In the genomic region with DNA sequence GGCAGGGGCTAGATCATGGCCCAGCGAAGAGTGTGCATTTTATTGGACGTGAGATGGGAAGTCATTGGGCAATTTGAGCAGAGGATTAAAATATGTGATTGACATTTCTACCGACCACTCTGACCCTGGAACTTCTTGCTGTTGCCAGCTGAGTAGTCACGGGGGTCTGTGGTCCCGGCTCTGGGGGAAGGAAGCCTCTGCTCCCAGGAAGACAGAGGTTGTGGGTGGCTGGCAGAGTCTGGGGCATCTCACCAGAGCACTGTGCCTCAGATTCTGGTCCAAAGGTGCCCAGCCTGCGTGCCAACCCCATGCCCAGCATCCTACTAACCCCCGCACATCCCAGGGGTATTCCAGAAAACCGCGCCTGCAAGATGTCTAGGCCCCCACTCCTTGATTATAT, we compare ENCODE assay signal across 21 cellular contexts. TPM values are rescaled to one million over a fixed set of nuclear protein-coding genes. Genes with fewer than 3 reads are reported as not detected.
DNase-seq lines count a peak whose midpoint lies in the region; ATAC-seq and TF ChIP-seq lines count a peak whose summit lies in the region.
"Had no signal": no experiment of that assay in that cellular context is flagged by ENCODE, and none has a peak within 500 bp of the region (broad histone marks: within the 10 kb centered on the region; RNA-seq: fewer than 3 reads in every experiment).

No MANE protein-coding gene starts in this region.

- CTCF ChIA-PET in activated CD8-positive, alpha-beta memory T cell treated with anti-CD3 and anti-CD28 coated beads, Interleukin-2, amount 10 ng/mL, durations not matched to agents 7 days and 5 days (lab: Charles Lee): no interaction called here

- ATAC-seq in activated CD8-positive, alpha-beta memory T cell treated with anti-CD3 and anti-CD28 coated beads, Interleukin-2, amount 10 ng/mL, durations not matched to agents 7 days and 5 days: no peak

- no peaks in the 10 kb centered on the region for H3K4me1 Mint-ChIP-seq in activated CD8-positive, alpha-beta memory T cell treated with anti-CD3 and anti-CD28 coated beads, Interleukin-2, amount 10 ng/mL, durations not matched to agents 7 days and 5 days
- peaks cover 46% of the 10 kb centered on the region for H3K4me1 Mint-ChIP-seq in glutamatergic neuron (ENCODE audit: low read depth, unreplicated experiment)
- H3K4me1 Mint-ChIP-seq: CD4-positive, alpha-beta memory T cell had no signal

- no peak for TF ChIP-seq POLR2A in sigmoid colon (IDR thresholded peaks at IDR 0.05)

- peak; percentile 28 for DNase-seq in activated CD8-positive, alpha-beta memory T cell treated with anti-CD3 and anti-CD28 coated beads, Interleukin-2, amount 10 ng/mL, durations not matched to agents 7 days and 5 days
- DNase-seq in activated CD8-positive, alpha-beta memory T cell treated with anti-CD3 and anti-CD28 coated beads, Interleukin-2, amount 50 U/mL, for 4 hours: no peak
- DNase-seq in NCI-H524 treated with DMSO at 0.1 percent for 48 hours (lab: John Stamatoyannopoulos, UW) (peak; percentile 55), glutamatergic neuron (no peak), sigmoid colon (peak; percentile 53), BE2C (no peak), SHP77 (lab: John Stamatoyannopoulos, UW) (no peak)
- no peak for DNase-seq in activated CD4-positive, CD25-positive, alpha-beta regulatory T cell (lab: John Stamatoyannopoulos, UW)
- DNase-seq: 8988T; CD4-positive, alpha-beta memory T cell; MV-4-11; NCI-H187 treated with DMSO at 0.1 percent for 48 hours; NCI-H2171; NCI-H446; OCI-M1; SHP77 treated with DMSO at 0.1 percent for 48 hours; SK-N-SH had no signal

- H3K27me3 Mint-ChIP-seq in activated CD8-positive, alpha-beta memory T cell treated with anti-CD3 and anti-CD28 coated beads, Interleukin-2, amount 10 ng/mL, durations not matched to agents 7 days and 5 days: peaks cover 9% of the 10 kb centered on the region
- H3K27me3 Mint-ChIP-seq in glutamatergic neuron (ENCODE audit: unreplicated experiment): peaks cover 15% of the 10 kb centered on the region

- no peaks in the 10 kb centered on the region for H3K36me3 ChIP-seq in sigmoid colon
- no peaks in the 10 kb centered on the region for H3K36me3 ChIP-seq in BE2C

- H3K4me3 ChIP-seq in sigmoid colon (no peak overlapping the region), BE2C (ENCODE audit: low read depth, low read length) (no peak overlapping the region)

- H3K27me3 ChIP-seq in sigmoid colon (no peaks in the 10 kb centered on the region), BE2C (no peaks in the 10 kb centered on the region)

- TF ChIP-seq EP300 in sigmoid colon (IDR thresholded peaks at IDR 0.05): no peak

- peaks cover 0 to 3% (median 2%) of the 10 kb centered on the region in 4 donors for H3K4me1 ChIP-seq in sigmoid colon
- peaks cover 4% of the 10 kb centered on the region for H3K4me1 ChIP-seq in BE2C

- H3K4me3 Mint-ChIP-seq in activated CD8-positive, alpha-beta memory T cell treated with anti-CD3 and anti-CD28 coated beads, Interleukin-2, amount 10 ng/mL, durations not matched to agents 7 days and 5 days: no peak overlapping the region
- H3K4me3 Mint-ChIP-seq in glutamatergic neuron (ENCODE audit: unreplicated experiment): peak overlapping the region; percentile 32
- H3K4me3 Mint-ChIP-seq: CD4-positive, alpha-beta memory T cell had no signal

- no peak for TF ChIP-seq CTCF in glutamatergic neuron (IDR thresholded peaks at IDR 0.05; ENCODE audit: partially characterized antibody, unreplicated experiment)
- TF ChIP-seq CTCF in sigmoid colon (IDR thresholded peaks at IDR 0.05): no peak
- no peak for TF ChIP-seq CTCF in BE2C (IDR thresholded peaks at IDR 0.05; ENCODE audit: low read depth, low read length)

- intact Hi-C loops in sigmoid colon (cut with DNase I): no loop called here

- no peak overlapping the region for H3K27ac Mint-ChIP-seq in activated CD8-positive, alpha-beta memory T cell treated with anti-CD3 and anti-CD28 coated beads, Interleukin-2, amount 10 ng/mL, durations not matched to agents 7 days and 5 days
- H3K27ac Mint-ChIP-seq in glutamatergic neuron (ENCODE audit: unreplicated experiment): peak overlapping the region; percentile 100

- 82 to 85% methylated on average over 9 of the region's 9 CpGs for WGBS in sigmoid colon, 2 donors

- H3K27ac ChIP-seq in sigmoid colon: no peak overlapping the region
- H3K27ac ChIP-seq: KMS-11 had no signal

- H3K9me3 ChIP-seq in sigmoid colon (no peaks in the 10 kb centered on the region), BE2C (no peaks in the 10 kb centered on the region)
- H3K9me3 ChIP-seq: SK-N-SH had no signal

- no peaks in the 10 kb centered on the region for H3K36me3 Mint-ChIP-seq in activated CD8-positive, alpha-beta memory T cell treated with anti-CD3 and anti-CD28 coated beads, Interleukin-2, amount 10 ng/mL, durations not matched to agents 7 days and 5 days
- no peaks in the 10 kb centered on the region for H3K36me3 Mint-ChIP-seq in glutamatergic neuron (ENCODE audit: unreplicated experiment)
- H3K36me3 Mint-ChIP-seq: CD4-positive, alpha-beta memory T cell had no signal

- no peaks in the 10 kb centered on the region for H3K9me3 Mint-ChIP-seq in activated CD8-positive, alpha-beta memory T cell treated with anti-CD3 and anti-CD28 coated beads, Interleukin-2, amount 10 ng/mL, durations not matched to agents 7 days and 5 days (ENCODE audit: low read depth)
- H3K9me3 Mint-ChIP-seq in glutamatergic neuron (ENCODE audit: unreplicated experiment): peaks cover 10% of the 10 kb centered on the region

RNA-seq across cellular contexts. Expression of a gene that starts 25.1 kb away (rescaled TPM):
- not detected for total RNA-seq in activated CD8-positive, alpha-beta memory T cell treated with anti-CD3 and anti-CD28 coated beads, Interleukin-2, amount 10 ng/mL, durations not matched to agents 7 days and 5 days
- total RNA-seq in glutamatergic neuron (ENCODE audit: unreplicated experiment) (5.7 TPM), sigmoid colon (1 to 10 TPM in 1 of 4 donors, under 1 TPM in 1, not detected in 2; 0.66 to 1.8 TPM)
- under 1 TPM in 1 of 3 donors, not detected in 2; 0.04 TPM for polyA plus RNA-seq in sigmoid colon
- polyA plus RNA-seq in BE2C (2012; ENCODE audit: insufficient read depth, insufficient read length, low read depth): 4.4 TPM
- total RNA-seq: CD4-positive, alpha-beta memory T cell; HT-29; RPMI7951 had no signal
- polyA plus RNA-seq: AG04450; CD4-positive, alpha-beta memory T cell had no signal

Comparison
In these comparisons a context has a peak if more than half of its experiments do, and no peak if none do; other contexts are left out.
1. DNase-seq: peak in activated CD8-positive, alpha-beta memory T cell treated with anti-CD3 and anti-CD28 coated beads, Interleukin-2, amount 10 ng/mL, durations not matched to agents 7 days and 5 days (single experiment), NCI-H524 treated with DMSO at 0.1 percent for 48 hours (single experiment) and sigmoid colon (single experiment); none in activated CD8-positive, alpha-beta memory T cell treated with anti-CD3 and anti-CD28 coated beads, Interleukin-2, amount 50 U/mL, for 4 hours (single experiment), glutamatergic neuron (single experiment), BE2C (single experiment), SHP77 (0 of 2) and activated CD4-positive, CD25-positive, alpha-beta regulatory T cell (0 of 4).